ENCODE assay signal across 1 cellular context in the genomic region with DNA sequence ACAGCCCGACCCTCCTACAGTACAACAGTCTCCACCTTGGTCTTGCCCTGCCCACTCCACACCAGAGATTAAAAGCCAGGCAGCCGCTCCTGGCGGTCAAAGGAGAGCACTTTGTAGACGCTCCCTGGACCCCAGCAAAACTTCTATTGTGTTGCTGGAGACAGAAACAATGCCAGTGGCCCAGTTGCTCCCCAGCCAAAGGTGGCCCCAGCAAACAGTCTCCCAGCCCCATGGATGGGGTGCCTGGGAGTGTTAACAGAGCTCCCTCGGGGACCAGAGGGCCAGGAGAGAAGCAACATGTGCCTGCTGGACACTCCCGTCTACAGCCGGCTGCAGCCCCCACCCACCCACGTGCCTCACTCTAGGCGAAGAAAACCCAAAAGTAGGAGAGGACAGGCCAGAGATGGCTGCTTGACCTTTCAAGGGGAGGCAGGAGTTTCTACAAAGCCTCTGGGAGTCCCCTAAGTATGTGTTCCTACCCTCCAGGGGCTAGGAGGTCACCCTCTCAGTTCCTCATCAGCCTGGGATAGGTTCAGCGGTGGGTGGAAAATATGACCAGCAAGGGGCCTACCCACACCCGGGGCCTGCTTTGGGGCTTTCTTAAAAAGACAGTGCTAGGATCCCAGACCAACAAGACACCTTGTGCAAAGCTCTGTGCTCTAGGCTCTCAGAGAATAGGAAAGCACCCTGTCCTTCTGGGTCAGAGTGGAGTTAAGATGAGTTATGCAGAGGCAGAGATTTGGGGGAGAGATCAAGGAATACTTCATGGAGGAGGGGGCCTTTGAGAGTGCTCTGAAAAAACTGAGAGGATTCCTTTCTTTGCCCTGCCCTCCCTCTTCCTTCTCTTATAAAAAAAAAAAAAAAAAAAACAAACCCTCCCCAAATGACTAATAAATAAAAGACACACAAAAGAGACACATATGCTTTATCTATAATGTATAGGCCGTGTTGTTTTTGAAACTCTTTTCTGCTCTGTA.
TF ChIP-seq lines count a peak whose summit lies in the region.

No MANE protein-coding gene starts in this region.

TF ChIP-seq in HEK293, 187 proteins besides CTCF, POLR2A, EP300 and RAD21 (continued from another document):
- peak; percentile 80 for TF ChIP-seq SCRT2 (tag by site-specific recombination; IDR thresholded peaks at IDR 0.05)
- TF ChIP-seq ZNF248 (tag by site-specific recombination; IDR thresholded peaks at IDR 0.05): no peak
- TF ChIP-seq SP3 (tag by site-specific recombination; IDR thresholded peaks at IDR 0.05): no peak; the same call in 1 of the 2 replicates
- no peak for TF ChIP-seq ZNF19 (tag by site-specific recombination; IDR thresholded peaks at IDR 0.05; ENCODE audit: low read depth)
- TF ChIP-seq ZNF302 (tag by site-specific recombination; IDR thresholded peaks at IDR 0.05; ENCODE audit: low read depth): no peak
- no peak for TF ChIP-seq ZNF48 (tag by site-specific recombination; IDR thresholded peaks at IDR 0.05)
- peak; percentile 47; the same call in 1 of the 2 replicates for TF ChIP-seq GLIS2 (tag by site-specific recombination; IDR thresholded peaks at IDR 0.05)
- TF ChIP-seq ZNF335 (tag by site-specific recombination; conservative IDR thresholded peaks at IDR 0.05): no peak; the same call in 1 of the 2 replicates
- TF ChIP-seq, protein P1, sequence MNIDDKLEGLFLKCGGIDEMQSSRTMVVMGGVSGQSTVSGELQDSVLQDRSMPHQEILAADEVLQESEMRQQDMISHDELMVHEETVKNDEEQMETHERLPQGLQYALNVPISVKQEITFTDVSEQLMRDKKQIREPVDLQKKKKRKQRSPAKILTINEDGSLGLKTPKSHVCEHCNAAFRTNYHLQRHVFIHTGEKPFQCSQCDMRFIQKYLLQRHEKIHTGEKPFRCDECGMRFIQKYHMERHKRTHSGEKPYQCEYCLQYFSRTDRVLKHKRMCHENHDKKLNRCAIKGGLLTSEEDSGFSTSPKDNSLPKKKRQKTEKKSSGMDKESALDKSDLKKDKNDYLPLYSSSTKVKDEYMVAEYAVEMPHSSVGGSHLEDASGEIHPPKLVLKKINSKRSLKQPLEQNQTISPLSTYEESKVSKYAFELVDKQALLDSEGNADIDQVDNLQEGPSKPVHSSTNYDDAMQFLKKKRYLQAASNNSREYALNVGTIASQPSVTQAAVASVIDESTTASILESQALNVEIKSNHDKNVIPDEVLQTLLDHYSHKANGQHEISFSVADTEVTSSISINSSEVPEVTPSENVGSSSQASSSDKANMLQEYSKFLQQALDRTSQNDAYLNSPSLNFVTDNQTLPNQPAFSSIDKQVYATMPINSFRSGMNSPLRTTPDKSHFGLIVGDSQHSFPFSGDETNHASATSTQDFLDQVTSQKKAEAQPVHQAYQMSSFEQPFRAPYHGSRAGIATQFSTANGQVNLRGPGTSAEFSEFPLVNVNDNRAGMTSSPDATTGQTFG (tag by site-specific recombination; IDR thresholded peaks at IDR 0.05; ENCODE audit: borderline replicate concordance): no peak
- TF ChIP-seq KLF10 (tag by site-specific recombination; IDR thresholded peaks at IDR 0.05): no peak
- no peak for TF ChIP-seq ZNF24 (tag by site-specific recombination; IDR thresholded peaks at IDR 0.05)
- no peak for TF ChIP-seq ZXDB (tag by site-specific recombination; IDR thresholded peaks at IDR 0.05)
- peak; percentile 95 for TF ChIP-seq ZBTB48 (tag by site-specific recombination; IDR thresholded peaks at IDR 0.05)
- TF ChIP-seq RBAK (tag by site-specific recombination; IDR thresholded peaks at IDR 0.05): no peak
- no peak for TF ChIP-seq KLF7 (tag by site-specific recombination; IDR thresholded peaks at IDR 0.05; ENCODE audit: borderline replicate concordance)
- TF ChIP-seq TCF7L2 (IDR thresholded peaks at IDR 0.05; ENCODE audit: borderline replicate concordance, low read depth, low read length): no peak
- TF ChIP-seq EGR2 (tag by site-specific recombination; IDR thresholded peaks at IDR 0.05; ENCODE audit: low read depth): peak; percentile 25; the same call in 1 of the 2 replicates
- TF ChIP-seq, protein P2, sequence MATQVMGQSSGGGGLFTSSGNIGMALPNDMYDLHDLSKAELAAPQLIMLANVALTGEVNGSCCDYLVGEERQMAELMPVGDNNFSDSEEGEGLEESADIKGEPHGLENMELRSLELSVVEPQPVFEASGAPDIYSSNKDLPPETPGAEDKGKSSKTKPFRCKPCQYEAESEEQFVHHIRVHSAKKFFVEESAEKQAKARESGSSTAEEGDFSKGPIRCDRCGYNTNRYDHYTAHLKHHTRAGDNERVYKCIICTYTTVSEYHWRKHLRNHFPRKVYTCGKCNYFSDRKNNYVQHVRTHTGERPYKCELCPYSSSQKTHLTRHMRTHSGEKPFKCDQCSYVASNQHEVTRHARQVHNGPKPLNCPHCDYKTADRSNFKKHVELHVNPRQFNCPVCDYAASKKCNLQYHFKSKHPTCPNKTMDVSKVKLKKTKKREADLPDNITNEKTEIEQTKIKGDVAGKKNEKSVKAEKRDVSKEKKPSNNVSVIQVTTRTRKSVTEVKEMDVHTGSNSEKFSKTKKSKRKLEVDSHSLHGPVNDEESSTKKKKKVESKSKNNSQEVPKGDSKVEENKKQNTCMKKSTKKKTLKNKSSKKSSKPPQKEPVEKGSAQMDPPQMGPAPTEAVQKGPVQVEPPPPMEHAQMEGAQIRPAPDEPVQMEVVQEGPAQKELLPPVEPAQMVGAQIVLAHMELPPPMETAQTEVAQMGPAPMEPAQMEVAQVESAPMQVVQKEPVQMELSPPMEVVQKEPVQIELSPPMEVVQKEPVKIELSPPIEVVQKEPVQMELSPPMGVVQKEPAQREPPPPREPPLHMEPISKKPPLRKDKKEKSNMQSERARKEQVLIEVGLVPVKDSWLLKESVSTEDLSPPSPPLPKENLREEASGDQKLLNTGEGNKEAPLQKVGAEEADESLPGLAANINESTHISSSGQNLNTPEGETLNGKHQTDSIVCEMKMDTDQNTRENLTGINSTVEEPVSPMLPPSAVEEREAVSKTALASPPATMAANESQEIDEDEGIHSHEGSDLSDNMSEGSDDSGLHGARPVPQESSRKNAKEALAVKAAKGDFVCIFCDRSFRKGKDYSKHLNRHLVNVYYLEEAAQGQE (tag by site-specific recombination; IDR thresholded peaks at IDR 0.05): no peak
- no peak for TF ChIP-seq ZNF529 (tag by site-specific recombination; IDR thresholded peaks at IDR 0.05; ENCODE audit: insufficient replicate concordance)
- TF ChIP-seq ZNF791 (tag by site-specific recombination; IDR thresholded peaks at IDR 0.05): no peak
- TF ChIP-seq MEIS1 (CRISPR knock-in tag; IDR thresholded peaks at IDR 0.05; ENCODE audit: borderline replicate concordance): no peak
- TF ChIP-seq ZNF621 (tag by site-specific recombination; IDR thresholded peaks at IDR 0.05): no peak
- TF ChIP-seq ZNF768 (tag by site-specific recombination; IDR thresholded peaks at IDR 0.05): no peak
- TF ChIP-seq, protein P3, sequence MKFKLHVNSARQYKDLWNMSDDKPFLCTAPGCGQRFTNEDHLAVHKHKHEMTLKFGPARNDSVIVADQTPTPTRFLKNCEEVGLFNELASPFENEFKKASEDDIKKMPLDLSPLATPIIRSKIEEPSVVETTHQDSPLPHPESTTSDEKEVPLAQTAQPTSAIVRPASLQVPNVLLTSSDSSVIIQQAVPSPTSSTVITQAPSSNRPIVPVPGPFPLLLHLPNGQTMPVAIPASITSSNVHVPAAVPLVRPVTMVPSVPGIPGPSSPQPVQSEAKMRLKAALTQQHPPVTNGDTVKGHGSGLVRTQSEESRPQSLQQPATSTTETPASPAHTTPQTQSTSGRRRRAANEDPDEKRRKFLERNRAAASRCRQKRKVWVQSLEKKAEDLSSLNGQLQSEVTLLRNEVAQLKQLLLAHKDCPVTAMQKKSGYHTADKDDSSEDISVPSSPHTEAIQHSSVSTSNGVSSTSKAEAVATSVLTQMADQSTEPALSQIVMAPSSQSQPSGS (tag by site-specific recombination; IDR thresholded peaks at IDR 0.05; ENCODE audit: low read depth): no peak
